In the genomic region with DNA sequence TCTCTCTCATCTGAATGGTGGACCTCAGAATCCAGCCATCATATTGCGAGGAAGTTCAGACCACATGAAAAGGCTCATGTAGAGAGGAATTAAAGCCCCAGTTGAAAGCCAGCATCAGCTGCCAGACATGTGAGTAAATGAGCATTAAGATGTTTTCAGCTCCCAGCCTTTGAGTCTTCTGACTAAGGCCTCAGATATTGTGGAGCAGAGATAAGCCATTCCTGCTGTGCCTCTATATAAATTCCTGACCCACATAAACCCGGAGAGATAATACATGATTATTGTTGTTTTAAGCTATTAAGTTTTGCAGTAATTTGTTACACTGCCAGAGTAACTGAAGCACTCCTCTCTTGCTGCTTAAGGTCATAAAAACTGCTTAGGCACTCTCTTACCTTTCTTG, we compare ENCODE assay signal across 1 cellular context.
TF ChIP-seq lines count a peak whose summit lies in the region.

No MANE protein-coding gene starts in this region.

TF ChIP-seq in IMR-90, 13 proteins besides CTCF, POLR2A, EP300 and RAD21:
- TF ChIP-seq SMC3 (IDR thresholded peaks at IDR 0.05; ENCODE audit: low read depth, low read length), result no peak
- no peak for TF ChIP-seq CHD1 (IDR thresholded peaks at IDR 0.05; ENCODE audit: low read depth, low read length)
